ENCODE assay signal across 17 cellular contexts in genomic region chr15:61656391-61656790, GRCh38.
DNase-seq lines count a peak whose midpoint lies in the region; ATAC-seq and TF ChIP-seq lines count a peak whose summit lies in the region.
"Had no signal": no experiment of that assay in that cellular context is flagged by ENCODE, and none has a peak within 500 bp of the region (broad histone marks: within the 10 kb centered on the region; RNA-seq: fewer than 3 reads in every experiment).

No MANE protein-coding gene starts in this region.

- H3K4me1 ChIP-seq in adipocyte (ENCODE audit: control insufficient read depth, insufficient read depth, low read length) (peaks cover 59% of the 10 kb centered on the region), subcutaneous abdominal adipose tissue (ENCODE audit: control insufficient read depth in 5 of 5, insufficient read depth in 5 of 5, low read length in 5 of 5) (peaks cover 0 to 63% (median 36%) of the 10 kb centered on the region in 5 donors), uterus (peaks cover 2 to 5% of the 10 kb centered on the region in 2 donors), gastrocnemius medialis (peaks cover 9 to 23% of the 10 kb centered on the region in 2 donors), upper lobe of right lung (no peaks in the 10 kb centered on the region)
- H3K4me1 ChIP-seq: BE2C, Caco-2, HAP-1 had no signal

- no peaks in the 10 kb centered on the region for H3K27me3 ChIP-seq in adipocyte (replicated peaks; ENCODE audit: control insufficient read depth, insufficient read depth, low read length)
- no peaks in the 10 kb centered on the region for H3K27me3 ChIP-seq in subcutaneous abdominal adipose tissue (ENCODE audit: control insufficient read depth in 5 of 5, insufficient read depth in 4 of 5, low read length in 5 of 5)
- no peaks in the 10 kb centered on the region for H3K27me3 ChIP-seq in uterus
- no peaks in the 10 kb centered on the region for H3K27me3 ChIP-seq in gastrocnemius medialis
- no peaks in the 10 kb centered on the region for H3K27me3 ChIP-seq in upper lobe of right lung
- H3K27me3 ChIP-seq: BE2C had no signal

- H3K9ac ChIP-seq in adipocyte (ENCODE audit: low read length) (peak overlapping the region; percentile 44), subcutaneous abdominal adipose tissue (ENCODE audit: low read length in 5 of 5) (peak overlapping the region in 2 of 5 donors; percentile 28 to 40)

- no peak for DNase-seq in adipocyte (ENCODE audit: low read depth)
- no peak for DNase-seq in uterus
- no peak for DNase-seq in gastrocnemius medialis
- DNase-seq in upper lobe of right lung: no peak
- no peak for DNase-seq in H4 (ENCODE audit: low spot score)
- DNase-seq: ACHN; BE2C; C1 segment of cervical spinal cord; Caco-2; CD4-positive, CD25-positive, alpha-beta regulatory T cell; CD8-positive, alpha-beta memory T cell; DMS153; DMS79; GDM1 had no signal

- in situ Hi-C loops in gastrocnemius medialis (cut with MboI; ENCODE audit: low sequenced_read_pairs in 4 of 4): no loop called here

- no peak for TF ChIP-seq CTCF in uterus (IDR thresholded peaks at IDR 0.05)
- TF ChIP-seq CTCF in gastrocnemius medialis (IDR thresholded peaks at IDR 0.05 in 4 of 5, conservative IDR thresholded peaks at IDR 0.05 in 1 of 5): no peak
- no peak for TF ChIP-seq CTCF in upper lobe of right lung (IDR thresholded peaks at IDR 0.05)

- peak overlapping the region; percentile 4 for H3K27ac ChIP-seq in cingulate gyrus (ENCODE audit: low read depth, low read length)
- H3K27ac ChIP-seq in subcutaneous abdominal adipose tissue (ENCODE audit: low read depth, low read length): peak overlapping the region; percentile 83
- peak overlapping the region; percentile 85 to 89 for H3K27ac ChIP-seq in uterus
- H3K27ac ChIP-seq in gastrocnemius medialis: peak overlapping the region in 1 of 4 donors; percentile 82
- no peak overlapping the region for H3K27ac ChIP-seq in upper lobe of right lung

- H3K4me3 ChIP-seq in adipocyte (ENCODE audit: low read length) (no peak overlapping the region), subcutaneous abdominal adipose tissue (ENCODE audit: low read depth in 1 of 5, low read length in 5 of 5) (no peak overlapping the region), uterus (no peak overlapping the region), gastrocnemius medialis (no peak overlapping the region), upper lobe of right lung (no peak overlapping the region)
- H3K4me3 ChIP-seq: HAP-1 had no signal

- TF ChIP-seq POLR2A in uterus (IDR thresholded peaks at IDR 0.05): no peak
- no peak for TF ChIP-seq POLR2A in gastrocnemius medialis (IDR thresholded peaks at IDR 0.05)

- no peak for ATAC-seq in gastrocnemius medialis
- ATAC-seq in upper lobe of right lung: no peak

- intact Hi-C loops in uterus (cut with DNase I; ENCODE audit: low total_unique reads): no loop called here
- intact Hi-C loops in gastrocnemius medialis (cut with DNase I; ENCODE audit: low total_unique reads): no loop called here
- intact Hi-C loops in upper lobe of right lung (cut with DNase I): no loop called here

- H3K9me3 ChIP-seq in adipocyte (ENCODE audit: control insufficient read depth, low read length): peaks cover 8% of the 10 kb centered on the region
- H3K9me3 ChIP-seq in subcutaneous abdominal adipose tissue (ENCODE audit: control insufficient read depth in 5 of 5, low read length in 5 of 5): peaks cover 0 to 6% (median 0%) of the 10 kb centered on the region in 5 donors
- no peaks in the 10 kb centered on the region for H3K9me3 ChIP-seq in uterus
- H3K9me3 ChIP-seq in gastrocnemius medialis: no peaks in the 10 kb centered on the region
- H3K9me3 ChIP-seq in upper lobe of right lung: no peaks in the 10 kb centered on the region
- H3K9me3 ChIP-seq: BE2C, Caco-2 had no signal

- no peaks in the 10 kb centered on the region for H3K36me3 ChIP-seq in adipocyte (ENCODE audit: control insufficient read depth, insufficient read depth, low read length, severe bottlenecking)
- H3K36me3 ChIP-seq in subcutaneous abdominal adipose tissue (ENCODE audit: control insufficient read depth in 5 of 5, insufficient read depth in 5 of 5, low read length in 5 of 5): no peaks in the 10 kb centered on the region
- H3K36me3 ChIP-seq in uterus: no peaks in the 10 kb centered on the region
- no peaks in the 10 kb centered on the region for H3K36me3 ChIP-seq in gastrocnemius medialis
- no peaks in the 10 kb centered on the region for H3K36me3 ChIP-seq in upper lobe of right lung
- H3K36me3 ChIP-seq: BE2C, HAP-1 had no signal
